1 cellular context compared by ENCODE assay signal in genomic region chr19:44959691-44960090, GRCh38.
TF ChIP-seq lines count a peak whose summit lies in the region.

No MANE protein-coding gene starts in this region.

TF ChIP-seq in HepG2, 621 proteins besides CTCF, POLR2A, EP300 and RAD21:
- peak; percentile 35; the same call in 1 of the 2 replicates for TF ChIP-seq ZNF7 (CRISPR knock-in tag; IDR thresholded peaks at IDR 0.05)
- no peak for TF ChIP-seq ZNF138 (CRISPR knock-in tag; IDR thresholded peaks at IDR 0.05; ENCODE audit: low read depth)
